Comparison of ENCODE assay signal across 14 cellular contexts in genomic region chr11:68965901-68966868, GRCh38. TPM values are rescaled to one million over a fixed set of nuclear protein-coding genes. Genes with fewer than 3 reads are reported as not detected.
DNase-seq lines count a peak whose midpoint lies in the region; ATAC-seq, FAIRE-seq and TF ChIP-seq lines count a peak whose summit lies in the region.
"Had no signal": no experiment of that assay in that cellular context is flagged by ENCODE, and none has a peak within 500 bp of the region (broad histone marks: within the 10 kb centered on the region; RNA-seq: fewer than 3 reads in every experiment).

No MANE protein-coding gene starts in this region.

- no peak overlapping the region for H3K4me3 ChIP-seq in bronchial epithelial cell (ENCODE audit: low read depth, low read length)
- H3K4me3 ChIP-seq in neuronal stem cell (ENCODE audit: low read length in 2 of 2): no peak overlapping the region
- no peak overlapping the region for H3K4me3 ChIP-seq in PC-3 (ENCODE audit: low read length)
- H3K4me3 ChIP-seq: heart left ventricle, thyroid gland had no signal

- H4K20me1 ChIP-seq in PC-3 (ENCODE audit: low read length): no peaks in the 10 kb centered on the region

- H3K4ac ChIP-seq in neuronal stem cell (ENCODE audit: low read length): no peak overlapping the region

- H3K36me3 ChIP-seq in bronchial epithelial cell (ENCODE audit: control insufficient read depth, insufficient read depth, low read length) (no peaks in the 10 kb centered on the region), neuronal stem cell (replicated peaks in 1 of 2; ENCODE audit: control insufficient read depth in 2 of 2, insufficient read depth in 2 of 2, low read length in 2 of 2) (no peaks in the 10 kb centered on the region), PC-3 (ENCODE audit: low read depth, low read length) (no peaks in the 10 kb centered on the region)
- H3K36me3 ChIP-seq: heart left ventricle, thyroid gland had no signal

- BruUV-seq in PC-3 (replicated peaks; lab: Mats Ljungman, UMichigan): no TSS peak

- H2BK15ac ChIP-seq in neuronal stem cell (ENCODE audit: low read length): no peak overlapping the region

- H3K4me1 ChIP-seq in neuronal stem cell (ENCODE audit: control insufficient read depth in 2 of 2, insufficient read depth in 1 of 2, low read depth in 1 of 2, low read length in 2 of 2) (no peaks in the 10 kb centered on the region), PC-3 (ENCODE audit: insufficient read depth, low read length) (no peaks in the 10 kb centered on the region)
- H3K4me1 ChIP-seq: heart left ventricle, thyroid gland had no signal

- H3K9ac ChIP-seq in neuronal stem cell (ENCODE audit: low read depth, low read length, poor library complexity) (peak overlapping the region; percentile 12), PC-3 (ENCODE audit: low read length) (no peak overlapping the region)

- FAIRE-seq in bronchial epithelial cell (lab: Jason Lieb, UNC): peak; percentile 52
- FAIRE-seq: astrocyte had no signal

- no peak overlapping the region for H2AK5ac ChIP-seq in neuronal stem cell (ENCODE audit: low read depth, low read length)

- H3K79me2 ChIP-seq in PC-3 (ENCODE audit: low read length): no peaks in the 10 kb centered on the region

- DNase-seq in DMS 273 (lab: John Stamatoyannopoulos, UW; ENCODE audit: unreplicated experiment): peak; percentile 65
- peak; percentile 56 for DNase-seq in NCI-H2171 treated with DMSO at 0.1 percent for 48 hours (lab: John Stamatoyannopoulos, UW)
- no peak for DNase-seq in bronchial epithelial cell (ENCODE audit: low read depth)
- DNase-seq in neuronal stem cell (ENCODE audit: low spot score): no peak
- no peak for DNase-seq in kidney glomerular epithelial cell (lab: John Stamatoyannopoulos, UW)
- DNase-seq in PC-3: no peak
- DNase-seq in activated T-cell treated with anti-CD3 and anti-CD28 coated beads, Interleukin-2, amount 50 U/mL, for 1 hour: no peak
- DNase-seq: activated CD4-positive, alpha-beta T cell treated with anti-CD3 and anti-CD28 coated beads for 4 hours; SHP77; thyroid gland had no signal

- H4K91ac ChIP-seq in neuronal stem cell (ENCODE audit: low read depth, low read length, poor library complexity): no peak overlapping the region

- no peak overlapping the region for H2BK5ac ChIP-seq in neuronal stem cell (ENCODE audit: low read length)

- no peak overlapping the region for H2AFZ ChIP-seq in neuronal stem cell (ENCODE audit: low read length)
- no peak overlapping the region for H2AFZ ChIP-seq in PC-3 (ENCODE audit: low read length)

- H3K14ac ChIP-seq in neuronal stem cell (ENCODE audit: low read length): no peak overlapping the region

- TF ChIP-seq CTCF in bronchial epithelial cell (IDR thresholded peaks at IDR 0.05; ENCODE audit: insufficient read depth, low read length, severe bottlenecking) (no peak), PC-3 (conservative IDR thresholded peaks at IDR 0.05; ENCODE audit: low read depth, low read length) (no peak)

- H2BK12ac ChIP-seq in neuronal stem cell (ENCODE audit: low read length): no peak overlapping the region

- H3K23ac ChIP-seq in neuronal stem cell (ENCODE audit: low read depth, low read length, poor library complexity): no peak overlapping the region

- no peak overlapping the region for H3K18ac ChIP-seq in neuronal stem cell (ENCODE audit: low read length)

- H3K4me2 ChIP-seq in neuronal stem cell (ENCODE audit: insufficient read depth, low read length, poor library complexity, severe bottlenecking) (no peak overlapping the region), PC-3 (ENCODE audit: low read length) (no peak overlapping the region)

- no peaks in the 10 kb centered on the region for H3F3A ChIP-seq in PC-3 (ENCODE audit: low read length, unreplicated experiment)

- no peaks in the 10 kb centered on the region for H3K79me1 ChIP-seq in neuronal stem cell (ENCODE audit: low read depth, low read length)

- no peak overlapping the region for H4K8ac ChIP-seq in neuronal stem cell (ENCODE audit: low read depth, low read length)

- WGBS in neuronal stem cell (ENCODE audit: extremely low coverage in 2 of 2, insufficient read length in 2 of 2, insufficient replicate concordance in 1 of 2), 2 donors: no CpG with 5 or more reads among the region's 15 CpGs

- ATAC-seq in PC-3: no peak
- ATAC-seq: heart left ventricle had no signal

- peaks cover 0 to 12% of the 10 kb centered on the region in 2 donors for H3K9me3 ChIP-seq in neuronal stem cell (replicated peaks in 1 of 2; ENCODE audit: control insufficient read depth in 2 of 2, insufficient read depth in 1 of 2, low read depth in 1 of 2, low read length in 2 of 2)
- no peaks in the 10 kb centered on the region for H3K9me3 ChIP-seq in PC-3 (ENCODE audit: low read length)
- H3K9me3 ChIP-seq: heart left ventricle, thyroid gland had no signal

- peaks cover 4% of the 10 kb centered on the region for H3K27me3 ChIP-seq in bronchial epithelial cell (ENCODE audit: control insufficient read depth, insufficient read depth, low read length)
- peaks cover 0 to 14% (median 0%) of the 10 kb centered on the region in 3 experiments for H3K27me3 ChIP-seq in neuronal stem cell (ENCODE audit: control insufficient read depth in 3 of 3, insufficient read depth in 3 of 3, low read depth in 1 of 3, low read length in 3 of 3)
- peaks cover 12% of the 10 kb centered on the region for H3K27me3 ChIP-seq in PC-3 (ENCODE audit: low read length)
- H3K27me3 ChIP-seq: thyroid gland had no signal

- no peak overlapping the region for H3K27ac ChIP-seq in neuronal stem cell (replicated peaks; ENCODE audit: low read length)
- no peak overlapping the region for H3K27ac ChIP-seq in PC-3 (ENCODE audit: low read length)
- H3K27ac ChIP-seq: heart left ventricle, thyroid gland had no signal

- intact Hi-C loops in PC-3 (cut with micrococcal nuclease): loop anchor here (5.0 kb wide), 1 partner anchor 121 kb away; no protein-coding TSS in a partner anchor

- H2BK120ac ChIP-seq in neuronal stem cell (ENCODE audit: low read depth, low read length): no peak overlapping the region

- POLR2A ChIA-PET in PC-3 (lab: Charles Lee; ENCODE audit: unreplicated experiment): no interaction called here

- H3K9me2 ChIP-seq in PC-3 (replicated peaks; ENCODE audit: low read length): no peaks in the 10 kb centered on the region

- CTCF ChIA-PET in PC-3 (lab: Charles Lee): no interaction called here

RNA-seq across cellular contexts. Expression of gene MRGPRD, which starts 14.6 kb away (rescaled TPM):
- not detected in 2 replicates for total RNA-seq in bronchial epithelial cell
- 0.04 TPM for polyA plus RNA-seq in neuronal stem cell (2013, experiment 1 of 2)
- polyA plus RNA-seq in neuronal stem cell (2013, experiment 2 of 2): not detected
- not detected in 2 replicates for total RNA-seq in PC-3 (2014; rRNA removed)
- total RNA-seq: astrocyte, heart left ventricle, mononuclear cell, thyroid gland had no signal
- polyA plus RNA-seq: BJ, heart left ventricle had no signal

RNA-seq across cellular contexts. Expression of gene MRGPRF, which starts 46.9 kb away (rescaled TPM):
- total RNA-seq in bronchial epithelial cell (0.53 TPM in 1 of 2 replicates, not detected in the other), PC-3 (2014; rRNA removed) (not detected in 2 replicates)
- 2.2 TPM for polyA plus RNA-seq in neuronal stem cell (2013, experiment 1 of 2)
- 2.0 TPM for polyA plus RNA-seq in neuronal stem cell (2013, experiment 2 of 2)

Comparison
In these comparisons a context has a peak if more than half of its experiments do, and no peak if none do; other contexts are left out.
1. DNase-seq: peak in DMS 273 (single experiment) and NCI-H2171 treated with DMSO at 0.1 percent for 48 hours (single experiment); none in bronchial epithelial cell (single experiment), neuronal stem cell (single experiment), kidney glomerular epithelial cell (single experiment), PC-3 (single experiment) and activated T-cell treated with anti-CD3 and anti-CD28 coated beads, Interleukin-2, amount 50 U/mL, for 1 hour (single experiment).